Comparison of ENCODE assay signal across 8 cellular contexts in genomic region chrX:154378799-154379568, GRCh38. TPM values are rescaled to one million over a fixed set of nuclear protein-coding genes. Genes with fewer than 3 reads are reported as not detected.
DNase-seq lines count a peak whose midpoint lies in the region; ATAC-seq, FAIRE-seq and TF ChIP-seq lines count a peak whose summit lies in the region.

Gene EMD, plus strand, starts transcription at chrX:154379295. Its CDS starts 190 bp downstream, at chrX:154379485.

- ATAC-seq in HG03457 (IDR thresholded peaks at IDR 0.05; ENCODE audit: unreplicated experiment): peak; percentile 66
- peak; percentile 82 for ATAC-seq in left colon

- H3K9me3 ChIP-seq in colonic mucosa: no peaks in the 10 kb centered on the region

- no peak for TF ChIP-seq CTCF in colonic mucosa (IDR thresholded peaks at IDR 0.05)

- no peaks in the 10 kb centered on the region for H3K36me3 ChIP-seq in colonic mucosa

- H3K4me3 Mint-ChIP-seq in activated CD4-positive, alpha-beta T cell treated with anti-CD3 and anti-CD28 coated beads, Interleukin-2, amount 10 ng/mL, durations not matched to agents 24 days and 14 days: peak within 1 kb of the TSS; percentile 88

- intact Hi-C loops in activated CD4-positive, alpha-beta T cell treated with anti-CD3 and anti-CD28 coated beads, Interleukin-2, amount 10 ng/mL, durations not matched to agents 24 days and 14 days (cut with micrococcal nuclease): loop anchor here (1.0 to 10.0 kb wide), 4 partner anchors 10 to 646 kb away; partner anchors contain the start of genes F8, FAM3A, FUNDC2 and LAGE3
- intact Hi-C loops in colonic mucosa (cut with DNase I) (no loop called here), left colon (cut with DNase I, micrococcal nuclease) (no loop called here)

- H3K9ac ChIP-seq in colonic mucosa (ENCODE audit: low read depth in 2 of 2, low read length in 2 of 2): peak within 1 kb of the TSS; percentile 75 to 95

- no peaks in the 10 kb centered on the region for H3K4me1 ChIP-seq in colonic mucosa

- peak within 1 kb of the TSS; percentile 92 for H3K27ac Mint-ChIP-seq in activated CD4-positive, alpha-beta T cell treated with anti-CD3 and anti-CD28 coated beads, Interleukin-2, amount 10 ng/mL, durations not matched to agents 24 days and 14 days

- peak within 1 kb of the TSS; percentile 63 for H3K4me3 ChIP-seq in colonic mucosa

- no peaks in the 10 kb centered on the region for H3K9me3 Mint-ChIP-seq in activated CD4-positive, alpha-beta T cell treated with anti-CD3 and anti-CD28 coated beads, Interleukin-2, amount 10 ng/mL, durations not matched to agents 24 days and 14 days

- FAIRE-seq in GM19239 (lab: Jason Lieb, UNC): peak; percentile 99

- H3K4me1 Mint-ChIP-seq in activated CD4-positive, alpha-beta T cell treated with anti-CD3 and anti-CD28 coated beads, Interleukin-2, amount 10 ng/mL, durations not matched to agents 24 days and 14 days: peaks cover 14% of the 10 kb centered on the region

- peak within 1 kb of the TSS; percentile 95 for H3K27ac ChIP-seq in colonic mucosa

- no peaks in the 10 kb centered on the region for H3K27me3 ChIP-seq in colonic mucosa

- DNase-seq in Ammon's horn (ENCODE audit: low spot score): peak; percentile 97
- DNase-seq in GM19239 (ENCODE audit: insufficient read length, low spot score): no peak
- peak; percentile 100 for DNase-seq in NCI-H526 (lab: John Stamatoyannopoulos, UW)
- peak; percentile 98 for DNase-seq in activated CD4-positive, alpha-beta T cell treated with anti-CD3 and anti-CD28 coated beads, Interleukin-2, amount 10 ng/mL, durations not matched to agents 24 days and 14 days
- peak; percentile 95 for DNase-seq in colonic mucosa
- DNase-seq in left colon: peak; percentile 95 to 98
- peak; percentile 96 for DNase-seq in stimulated activated CD4-positive, alpha-beta T cell treated with anti-CD3 and anti-CD28 coated beads, Interleukin-1b, Interleukin-23, amount 100 ng/mL, for 48 hours

- no peaks in the 10 kb centered on the region for H3K27me3 Mint-ChIP-seq in activated CD4-positive, alpha-beta T cell treated with anti-CD3 and anti-CD28 coated beads, Interleukin-2, amount 10 ng/mL, durations not matched to agents 24 days and 14 days

- H3K36me3 Mint-ChIP-seq in activated CD4-positive, alpha-beta T cell treated with anti-CD3 and anti-CD28 coated beads, Interleukin-2, amount 10 ng/mL, durations not matched to agents 24 days and 14 days (ENCODE audit: low read depth): peaks cover 15% of the 10 kb centered on the region

RNA-seq across cellular contexts. Expression of gene EMD, which starts in this region (rescaled TPM):
- total RNA-seq in activated CD4-positive, alpha-beta T cell treated with anti-CD3 and anti-CD28 coated beads, Interleukin-2, amount 10 ng/mL, durations not matched to agents 24 days and 14 days: 91.7 and 92.8 TPM in 2 replicates
- total RNA-seq in colonic mucosa: 10 to 100 TPM; 44.4 to 49.1 TPM
- 10 to 100 TPM; 31.9 to 33.1 TPM for total RNA-seq in left colon
